In genomic region chr14:38255673-38256357, GRCh38 we compare ENCODE assay signal across 8 cellular contexts.
DNase-seq lines count a peak whose midpoint lies in the region; ATAC-seq lines count a peak whose summit lies in the region.

A gene with protein sequence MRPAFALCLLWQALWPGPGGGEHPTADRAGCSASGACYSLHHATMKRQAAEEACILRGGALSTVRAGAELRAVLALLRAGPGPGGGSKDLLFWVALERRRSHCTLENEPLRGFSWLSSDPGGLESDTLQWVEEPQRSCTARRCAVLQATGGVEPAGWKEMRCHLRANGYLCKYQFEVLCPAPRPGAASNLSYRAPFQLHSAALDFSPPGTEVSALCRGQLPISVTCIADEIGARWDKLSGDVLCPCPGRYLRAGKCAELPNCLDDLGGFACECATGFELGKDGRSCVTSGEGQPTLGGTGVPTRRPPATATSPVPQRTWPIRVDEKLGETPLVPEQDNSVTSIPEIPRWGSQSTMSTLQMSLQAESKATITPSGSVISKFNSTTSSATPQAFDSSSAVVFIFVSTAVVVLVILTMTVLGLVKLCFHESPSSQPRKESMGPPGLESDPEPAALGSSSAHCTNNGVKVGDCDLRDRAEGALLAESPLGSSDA (minus strand): TSS chr14:38256093. CDS start chr14:38256022, 71 bp downstream.

- H3K4me3 Mint-ChIP-seq in stimulated activated naive CD8-positive, alpha-beta T cell treated with anti-CD3 and anti-CD28 coated beads, Interleukin-15, amount 100 ng/mL, for 72 hours = peak within 1 kb of the TSS; percentile 69

- H3K9me3 ChIP-seq in HUES48 (ENCODE audit: control insufficient read depth, insufficient read depth, low read length) = no peaks in the 10 kb centered on the region

- H3K4me3 ChIP-seq in HUES48 (ENCODE audit: low read depth, low read length) = peak within 1 kb of the TSS; percentile 60

- H3K27ac Mint-ChIP-seq in stimulated activated naive CD8-positive, alpha-beta T cell treated with anti-CD3 and anti-CD28 coated beads, Interleukin-15, amount 100 ng/mL, for 72 hours = no peak within 1 kb of the TSS

- DNase-seq in central memory CD4-positive, alpha-beta T cell = peak; percentile 7
- peak; percentile 62 for DNase-seq in left kidney (ENCODE audit: low read depth, low spot score)
- DNase-seq in stimulated activated naive CD8-positive, alpha-beta T cell treated with anti-CD3 and anti-CD28 coated beads, Interleukin-15, amount 100 ng/mL, for 72 hours = peak; percentile 25 to 34
- no peak for DNase-seq in NCI-H1694 treated with DMSO at 0.1 percent for 48 hours (lab: John Stamatoyannopoulos, UW)
- no peak for DNase-seq in SKM-1 treated with dmso at 0.1 percent for 144 hours (lab: John Stamatoyannopoulos, UW; ENCODE audit: unreplicated experiment)
- no peak for DNase-seq in NCI-H510A (lab: John Stamatoyannopoulos, UW)

- peaks cover 90% of the 10 kb centered on the region for H3K27me3 ChIP-seq in HUES48 (ENCODE audit: control insufficient read depth, insufficient read depth, low read length)

- no peak within 1 kb of the TSS for H3K9ac ChIP-seq in HUES48 (ENCODE audit: low read depth, low read length)

- H3K4me1 Mint-ChIP-seq in stimulated activated naive CD8-positive, alpha-beta T cell treated with anti-CD3 and anti-CD28 coated beads, Interleukin-15, amount 100 ng/mL, for 72 hours = peaks cover 18% of the 10 kb centered on the region

- peaks cover 61% of the 10 kb centered on the region for H3K27me3 Mint-ChIP-seq in stimulated activated naive CD8-positive, alpha-beta T cell treated with anti-CD3 and anti-CD28 coated beads, Interleukin-15, amount 100 ng/mL, for 72 hours

- peak; percentile 89 for ATAC-seq in stimulated activated naive CD8-positive, alpha-beta T cell treated with anti-CD3 and anti-CD28 coated beads, Interleukin-15, amount 100 ng/mL, for 72 hours
- ATAC-seq in HG02588 (IDR thresholded peaks at IDR 0.05; ENCODE audit: unreplicated experiment) = no peak

- no peak within 1 kb of the TSS for H3K27ac ChIP-seq in HUES48 (ENCODE audit: low read depth, low read length)

- H3K4me1 ChIP-seq in HUES48 (ENCODE audit: control insufficient read depth, insufficient read depth, low read length) = peaks cover 9% of the 10 kb centered on the region; the same call in 1 of the 2 replicates

- no peaks in the 10 kb centered on the region for H3K9me3 Mint-ChIP-seq in stimulated activated naive CD8-positive, alpha-beta T cell treated with anti-CD3 and anti-CD28 coated beads, Interleukin-15, amount 100 ng/mL, for 72 hours

- H3K36me3 ChIP-seq in HUES48 (ENCODE audit: control insufficient read depth, insufficient read depth, low read length) = no peaks in the 10 kb centered on the region

Comparison
In these comparisons a context has a peak if more than half of its experiments do, and no peak if none do; other contexts are left out.
1. DNase-seq: peak in central memory CD4-positive, alpha-beta T cell (single experiment), left kidney (single experiment) and stimulated activated naive CD8-positive, alpha-beta T cell treated with anti-CD3 and anti-CD28 coated beads, Interleukin-15, amount 100 ng/mL, for 72 hours (2 of 2); none in NCI-H1694 treated with DMSO at 0.1 percent for 48 hours (single experiment), SKM-1 treated with dmso at 0.1 percent for 144 hours (single experiment) and NCI-H510A (single experiment).